Comparison of ENCODE assay signal across 25 cellular contexts in genomic region chr9:134870311-134870694, GRCh38. TPM values are rescaled to one million over a fixed set of nuclear protein-coding genes. Genes with fewer than 3 reads are reported as not detected.
DNase-seq lines count a peak whose midpoint lies in the region; ATAC-seq, FAIRE-seq and TF ChIP-seq lines count a peak whose summit lies in the region.
"Had no signal": no experiment of that assay in that cellular context is flagged by ENCODE, and none has a peak within 500 bp of the region (broad histone marks: within the 10 kb centered on the region; RNA-seq: fewer than 3 reads in every experiment).

No MANE protein-coding gene starts in this region.

- H3K27ac ChIP-seq in H9 (ENCODE audit: insufficient read length, low read depth, low read length) (no peak overlapping the region), PC-9 (no peak overlapping the region), upper lobe of right lung (peak overlapping the region; percentile 70), HepG2 (ENCODE audit: extremely low read length, insufficient read depth, low read length) (no peak overlapping the region)
- H3K27ac ChIP-seq: BLaER1 had no signal

- H3K27me3 Mint-ChIP-seq in H9 (ENCODE audit: low read depth) = no peaks in the 10 kb centered on the region; the same call in 1 of the 2 replicates
- H3K27me3 Mint-ChIP-seq: IgD-negative memory B cell had no signal

- no peak for TF ChIP-seq RAD21 in HepG2 (CRISPR knock-in tag; IDR thresholded peaks at IDR 0.05)

- H3K18ac ChIP-seq in H9 (ENCODE audit: insufficient read length, low read depth, low read length) = no peak overlapping the region

- no peak overlapping the region for H3K56ac ChIP-seq in H9 (ENCODE audit: insufficient read length, low read depth, low read length)

- H4K8ac ChIP-seq in H9 (replicated peaks; ENCODE audit: insufficient read length, low read depth, low read length) = no peak overlapping the region

- H3T11ph ChIP-seq in H9 (ENCODE audit: low read length) = no peak overlapping the region

- POLR2A ChIA-PET in PC-9 (lab: Charles Lee; ENCODE audit: unreplicated experiment) (no interaction called here), HepG2 (lab: Yijun Ruan, JAX) (no interaction called here)

- no peak overlapping the region for H3K23ac ChIP-seq in H9 (ENCODE audit: insufficient read length, low read depth, low read length)

- no peak overlapping the region for H2AFZ ChIP-seq in H9 (ENCODE audit: low read length)
- H2AFZ ChIP-seq in PC-9 = no peak overlapping the region
- no peak overlapping the region for H2AFZ ChIP-seq in HepG2 (ENCODE audit: low read length)

- H3K9ac ChIP-seq in H9 (ENCODE audit: extremely low read depth, insufficient read length, low read length) = no peak overlapping the region
- H3K9ac ChIP-seq in HepG2 (ENCODE audit: insufficient read depth, low read depth, low read length) = no peak overlapping the region
- H3K9ac ChIP-seq: BLaER1 had no signal

- BruUV-seq in PC-9 (replicated peaks; lab: Mats Ljungman, UMichigan) (no TSS peak), HepG2 (replicated peaks; lab: Mats Ljungman, UMichigan) (no TSS peak)

- TF ChIP-seq EP300 in HepG2 (IDR thresholded peaks at IDR 0.05; ENCODE audit: low read depth in 2 of 2, low read length in 2 of 2) = no peak
- TF ChIP-seq EP300 in HepG2 (CRISPR knock-in tag; IDR thresholded peaks at IDR 0.05; ENCODE audit: borderline replicate concordance) = no peak

- no peaks in the 10 kb centered on the region for H3F3A ChIP-seq in PC-9 (ENCODE audit: insufficient read depth, low read depth)

- H3K4me3 Mint-ChIP-seq in H9 = no peak overlapping the region
- H3K4me3 Mint-ChIP-seq: CD4-positive, alpha-beta T cell; GM23338 had no signal

- H2BK5ac ChIP-seq in H9 (ENCODE audit: insufficient read length, low read length) = no peak overlapping the region

- no peak overlapping the region for H3K4ac ChIP-seq in H9 (ENCODE audit: low read depth, low read length)

- no peak overlapping the region for H3K27ac Mint-ChIP-seq in H9
- H3K27ac Mint-ChIP-seq: CD4-positive, alpha-beta T cell; GM23338; IgD-negative memory B cell had no signal

- no peaks in the 10 kb centered on the region for H3K4me1 Mint-ChIP-seq in H9
- H3K4me1 Mint-ChIP-seq: GM23338 had no signal

- no peak overlapping the region for H2BK120ac ChIP-seq in H9 (ENCODE audit: low read depth, low read length, poor library complexity, severe bottlenecking)

- H2AK5ac ChIP-seq in H9 (ENCODE audit: insufficient read length, low read length) = no peak overlapping the region

- peak; percentile 12 for DNase-seq in H9
- no peak for DNase-seq in PC-9
- peak; percentile 58 for DNase-seq in posterior vena cava (ENCODE audit: low spot score)
- DNase-seq in upper lobe of right lung = no peak
- DNase-seq in iPS-NIHi7 (ENCODE audit: extremely low spot score) = no peak
- no peak for DNase-seq in HepG2 (ENCODE audit: low spot score)
- DNase-seq in NCI-H1436 (lab: John Stamatoyannopoulos, UW) = no peak
- DNase-seq: CD4-positive, alpha-beta T cell; COR-L47; DND-41; NCI-H1105; NCI-H2029 treated with DMSO at 0.1 percent for 48 hours; NCI-H226; NCI-H510A treated with DMSO at 0.1 percent for 48 hours; NCI-H748 treated with DMSO at 0.1 percent for 48 hours; OCI-M1; Right ventricle myocardium superior had no signal

- no peak overlapping the region for H3K4me3 ChIP-seq in PC-9
- H3K4me3 ChIP-seq in upper lobe of right lung = no peak overlapping the region
- no peak overlapping the region for H3K4me3 ChIP-seq in HepG2 (replicated peaks in 1 of 3; ENCODE audit: insufficient read depth in 1 of 3, low read depth in 2 of 3, low read length in 3 of 3)
- H3K4me3 ChIP-seq: BLaER1, GM12878, GM23338 had no signal

- no peak overlapping the region for H4K91ac ChIP-seq in H9 (ENCODE audit: insufficient read length, low read depth, low read length)

- H3K9me3 ChIP-seq in H9 (ENCODE audit: control insufficient read depth, low read depth, low read length) (no peaks in the 10 kb centered on the region), PC-9 (ENCODE audit: insufficient read depth, low read depth) (no peaks in the 10 kb centered on the region), upper lobe of right lung (no peaks in the 10 kb centered on the region), HepG2 (ENCODE audit: low read length) (no peaks in the 10 kb centered on the region)

- no peaks in the 10 kb centered on the region for H3K9me2 ChIP-seq in PC-9 (ENCODE audit: insufficient read depth)

- H4K5ac ChIP-seq in H9 (ENCODE audit: insufficient read length, low read depth, low read length) = no peak overlapping the region

- CTCF ChIA-PET in PC-9 (lab: Charles Lee) = no interaction called here
- CTCF ChIA-PET in HepG2 (lab: Yijun Ruan, JAX; ENCODE audit: low intra/inter-chr PET ratio, low total read pairs) = no interaction called here

- ATAC-seq in upper lobe of right lung (peak; percentile 21), HepG2 (no peak; the same call in 2 of the 3 replicates)
- ATAC-seq: GM12878, GM23338, HCT116 had no signal

- H3K27me3 ChIP-seq in H9 (ENCODE audit: insufficient read depth, low read length) (no peaks in the 10 kb centered on the region), PC-9 (ENCODE audit: insufficient read depth, low read depth) (peaks cover 62% of the 10 kb centered on the region), upper lobe of right lung (no peaks in the 10 kb centered on the region), HepG2 (ENCODE audit: control insufficient read depth in 1 of 2, insufficient read depth in 2 of 2, low read length in 2 of 2) (peaks cover 2 to 27% of the 10 kb centered on the region in 2 experiments; a peak in 2 of 5 replicates)
- H3K27me3 ChIP-seq: BLaER1 had no signal

- TF ChIP-seq CTCF in H9 (conservative IDR thresholded peaks at IDR 0.05) (no peak), PC-9 (conservative IDR thresholded peaks at IDR 0.05) (no peak), upper lobe of right lung (IDR thresholded peaks at IDR 0.05) (no peak), HepG2 (CRISPR knock-in tag; IDR thresholded peaks at IDR 0.05) (no peak)

- H3K79me1 ChIP-seq in H9 (ENCODE audit: insufficient read depth, low read depth, low read length, poor library complexity, severe bottlenecking) = no peaks in the 10 kb centered on the region

- H3K36me3 ChIP-seq in PC-9 (ENCODE audit: low read depth) (no peaks in the 10 kb centered on the region), upper lobe of right lung (no peaks in the 10 kb centered on the region), HepG2 (replicated peaks in 1 of 2; ENCODE audit: control insufficient read depth in 1 of 2, insufficient read depth in 2 of 2, low read length in 2 of 2) (no peaks in the 10 kb centered on the region)
- H3K36me3 ChIP-seq: BLaER1 had no signal

- H3K79me2 ChIP-seq in H9 (ENCODE audit: insufficient read depth, low read length) = no peaks in the 10 kb centered on the region
- H3K79me2 ChIP-seq in PC-9 (ENCODE audit: low read depth) = no peaks in the 10 kb centered on the region
- H3K79me2 ChIP-seq in HepG2 (ENCODE audit: insufficient read depth, low read length) = no peaks in the 10 kb centered on the region

- H3K4me1 ChIP-seq in H9 (ENCODE audit: insufficient read depth, low read length) (no peaks in the 10 kb centered on the region), PC-9 (replicated peaks; ENCODE audit: insufficient read depth) (no peaks in the 10 kb centered on the region), upper lobe of right lung (peaks cover 6% of the 10 kb centered on the region), HepG2 (ENCODE audit: insufficient read depth, low read length) (no peaks in the 10 kb centered on the region)

- H3K4me2 ChIP-seq in H9 (ENCODE audit: insufficient read depth, insufficient read length, low read length) = no peak overlapping the region
- H3K4me2 ChIP-seq in PC-9 = peak overlapping the region; percentile 28; the same call in 1 of the 2 replicates
- no peak overlapping the region for H3K4me2 ChIP-seq in HepG2 (ENCODE audit: low read depth, low read length)
- H3K4me2 ChIP-seq: GM23338 had no signal

- no peak for FAIRE-seq in HepG2 (lab: Jason Lieb, UNC)
- FAIRE-seq: GM12878 had no signal

- H3K14ac ChIP-seq in H9 (ENCODE audit: insufficient read depth, low read length) = no peak overlapping the region

- no peak overlapping the region for H2BK12ac ChIP-seq in H9 (ENCODE audit: insufficient read length, low read depth, low read length)

- H2BK20ac ChIP-seq in H9 (ENCODE audit: low read depth, low read length, poor library complexity, severe bottlenecking) = no peak overlapping the region

- in situ Hi-C loops in HepG2 (cut with HindIII; ENCODE audit: extremely low pct_ligation_motif_present, low pct_unique_long_range_greater_than_20kb) = no loop called here

- no CpG with 5 or more reads among the region's 10 CpGs for WGBS in H9 (ENCODE audit: extremely low coverage, insufficient read length, low lambda C conversion rate)
- WGBS in HepG2 (ENCODE audit: low lambda C conversion rate) = 100% methylated on average over 1 of the region's 10 CpGs

- H3K23me2 ChIP-seq in H9 (ENCODE audit: insufficient read length, low read depth, low read length, poor library complexity, severe bottlenecking) = no peaks in the 10 kb centered on the region

- peaks cover 0 to 4% of the 10 kb centered on the region in 2 experiments; a peak in 1 of 5 replicates for H3K9me3 Mint-ChIP-seq in H9
- H3K9me3 Mint-ChIP-seq: CD4-positive, alpha-beta T cell; GM23338 had no signal

- TF ChIP-seq POLR2A in HepG2 (IDR thresholded peaks at IDR 0.05; ENCODE audit: insufficient read depth in 1 of 2, low read depth in 2 of 2, low read length in 2 of 2) = no peak

- no peaks in the 10 kb centered on the region for H4K20me1 ChIP-seq in H9 (ENCODE audit: control insufficient read depth, insufficient read depth, insufficient read length)
- H4K20me1 ChIP-seq in PC-9 (ENCODE audit: insufficient read depth) = no peaks in the 10 kb centered on the region
- no peaks in the 10 kb centered on the region for H4K20me1 ChIP-seq in HepG2 (ENCODE audit: insufficient read depth, low read length)
- H4K20me1 ChIP-seq: BLaER1 had no signal

- H3K36me3 Mint-ChIP-seq in H9 (ENCODE audit: insufficient read depth in 1 of 3, low read depth in 3 of 3) = no peaks in the 10 kb centered on the region; a peak in 1 of 7 replicates

- H2BK15ac ChIP-seq in H9 (ENCODE audit: low read depth, low read length) = no peak overlapping the region

- intact Hi-C loops in PC-9 (cut with micrococcal nuclease; ENCODE audit: unreplicated experiment) (no loop called here), posterior vena cava (cut with DNase I) (no loop called here), upper lobe of right lung (cut with DNase I) (no loop called here), HepG2 (cut with micrococcal nuclease; ENCODE audit: unreplicated experiment) (no loop called here)

RNA-seq across cellular contexts. Expression of gene FCN2, which starts 10.3 kb away (rescaled TPM):
- total RNA-seq in H9 (2021) (not detected in 2 replicates), PC-9 (2021) (not detected in 2 replicates), posterior vena cava (not detected), upper lobe of right lung (not detected), HepG2 (2016; rRNA removed; fragmentation: Illumina TruSeq; extraction: Trizol) (not detected in 2 replicates)
- total RNA-seq in HepG2 (2016; cell fraction: cytosol; rRNA removed; fragmentation: Illumina TruSeq; extraction: Trizol; ENCODE audit: low read depth) = not detected in 2 replicates
- total RNA-seq in HepG2 (2016; cell fraction: insoluble cytoplasmic fraction; rRNA removed; fragmentation: Illumina TruSeq; extraction: Trizol) = not detected in 2 replicates
- total RNA-seq in HepG2 (2016; cell fraction: membrane; rRNA removed; fragmentation: Illumina TruSeq; extraction: Trizol) = not detected in 2 replicates
- total RNA-seq in HepG2 (2016; cell fraction: nucleus; rRNA removed; fragmentation: Illumina TruSeq; extraction: Trizol) = not detected in 2 replicates
- polyA plus RNA-seq in HepG2 (2011; rRNA removed) = not detected in 2 replicates
- not detected in 2 replicates for polyA plus RNA-seq in HepG2 (2011; cell fraction: cytosol; rRNA removed)
- not detected in 2 replicates for polyA plus RNA-seq in HepG2 (2011; cell fraction: nucleus; rRNA removed)
- not detected in 2 replicates for polyA plus RNA-seq in HepG2 (2012)
- not detected in 2 replicates for polyA plus RNA-seq in HepG2 (2016; cell fraction: cytosol; fragmentation: Illumina TruSeq; extraction: Trizol; ENCODE audit: low read depth)
- not detected in 2 replicates for polyA plus RNA-seq in HepG2 (2016; cell fraction: insoluble cytoplasmic fraction; fragmentation: Illumina TruSeq; extraction: Trizol; ENCODE audit: low read depth)
- polyA plus RNA-seq in HepG2 (2016; cell fraction: membrane; fragmentation: Illumina TruSeq; extraction: Trizol; ENCODE audit: low read depth) = not detected in 2 replicates
- not detected in 2 replicates for polyA plus RNA-seq in HepG2 (2016; cell fraction: nucleus; fragmentation: Illumina TruSeq; extraction: Trizol; ENCODE audit: insufficient read depth, low read depth)
- not detected in 2 replicates for polyA minus RNA-seq in HepG2 (2011; rRNA and poly(A)+ RNA removed; ENCODE audit: low replicate concordance)
- not detected in 2 replicates for polyA minus RNA-seq in HepG2 (2011; cell fraction: cytosol; rRNA and poly(A)+ RNA removed)
- not detected in 2 replicates for polyA minus RNA-seq in HepG2 (2011; cell fraction: nucleus; rRNA and poly(A)+ RNA removed)
- total RNA-seq: CD4-positive, alpha-beta T cell; GM12878; GM23338; HT1080; RPMI7951; SK-MEL-5 had no signal
- polyA plus RNA-seq: GM12878, GM23338, IgD-negative memory B cell had no signal

RNA-seq across cellular contexts. Expression of gene FCN1, which starts 47.4 kb away (rescaled TPM):
- total RNA-seq in H9 (2021) = not detected in 2 replicates
- not detected in 2 replicates for total RNA-seq in PC-9 (2021)
- 10 to 100 TPM in 1 of 2 donors, 1 to 10 TPM in 1; 7.1 to 16.5 TPM for total RNA-seq in posterior vena cava
- total RNA-seq in upper lobe of right lung = 63.0 TPM
- total RNA-seq in HepG2 (2016; rRNA removed; fragmentation: Illumina TruSeq; extraction: Trizol) = not detected in 2 replicates
- total RNA-seq in HepG2 (2016; cell fraction: cytosol; rRNA removed; fragmentation: Illumina TruSeq; extraction: Trizol; ENCODE audit: low read depth) = not detected in 2 replicates
- total RNA-seq in HepG2 (2016; cell fraction: insoluble cytoplasmic fraction; rRNA removed; fragmentation: Illumina TruSeq; extraction: Trizol) = not detected in 2 replicates
- total RNA-seq in HepG2 (2016; cell fraction: membrane; rRNA removed; fragmentation: Illumina TruSeq; extraction: Trizol) = not detected in 2 replicates
- not detected in 2 replicates for total RNA-seq in HepG2 (2016; cell fraction: nucleus; rRNA removed; fragmentation: Illumina TruSeq; extraction: Trizol)
- polyA plus RNA-seq in HepG2 (2011; rRNA removed) = not detected in 2 replicates
- polyA plus RNA-seq in HepG2 (2011; cell fraction: cytosol; rRNA removed) = not detected in 2 replicates
- polyA plus RNA-seq in HepG2 (2011; cell fraction: nucleus; rRNA removed) = not detected in 2 replicates
- not detected in 2 replicates for polyA plus RNA-seq in HepG2 (2012)
- polyA plus RNA-seq in HepG2 (2016; cell fraction: cytosol; fragmentation: Illumina TruSeq; extraction: Trizol; ENCODE audit: low read depth) = not detected in 2 replicates
- polyA plus RNA-seq in HepG2 (2016; cell fraction: insoluble cytoplasmic fraction; fragmentation: Illumina TruSeq; extraction: Trizol; ENCODE audit: low read depth) = not detected in 2 replicates
- not detected in 2 replicates for polyA plus RNA-seq in HepG2 (2016; cell fraction: membrane; fragmentation: Illumina TruSeq; extraction: Trizol; ENCODE audit: low read depth)
- polyA plus RNA-seq in HepG2 (2016; cell fraction: nucleus; fragmentation: Illumina TruSeq; extraction: Trizol; ENCODE audit: insufficient read depth, low read depth) = not detected in 2 replicates
- polyA minus RNA-seq in HepG2 (2011; rRNA and poly(A)+ RNA removed; ENCODE audit: low replicate concordance) = not detected in 2 replicates
- polyA minus RNA-seq in HepG2 (2011; cell fraction: cytosol; rRNA and poly(A)+ RNA removed) = not detected in 2 replicates
- polyA minus RNA-seq in HepG2 (2011; cell fraction: nucleus; rRNA and poly(A)+ RNA removed) = not detected in 2 replicates
- total RNA-seq: GM23338, HT1080, RPMI7951, SK-MEL-5 had no signal
- polyA plus RNA-seq: GM12878, GM23338 had no signal

Comparison
In these comparisons a context has a peak if more than half of its experiments do, and no peak if none do; other contexts are left out.
1. DNase-seq: peak in H9 (single experiment) and posterior vena cava (single experiment); none in PC-9 (0 of 2), upper lobe of right lung (single experiment), iPS-NIHi7 (single experiment), HepG2 (single experiment) and NCI-H1436 (single experiment).